In the genomic region with DNA sequence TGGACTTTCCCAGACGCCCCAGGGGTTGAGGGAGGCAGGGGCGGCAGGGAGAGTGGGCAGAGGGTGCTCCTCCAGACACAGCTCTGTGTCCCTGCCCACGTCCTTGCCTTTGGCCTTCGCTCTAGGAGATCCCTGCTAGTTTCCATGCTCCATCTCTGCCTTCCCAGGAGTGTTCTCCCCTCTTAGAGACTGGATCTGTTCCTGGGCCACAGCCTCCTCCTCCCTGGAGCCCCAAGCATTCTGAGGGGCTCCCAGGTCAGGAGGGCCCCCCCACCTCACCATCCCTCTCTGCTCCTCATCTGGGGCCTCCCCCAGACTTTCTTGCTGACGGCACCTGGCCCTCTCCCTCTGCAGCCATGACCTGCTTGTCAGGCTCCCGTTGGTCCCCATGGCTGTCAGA, we compare ENCODE assay signal across 7 cellular contexts.
"Had no signal": no experiment of that assay in that cellular context is flagged by ENCODE, and none has a peak within 500 bp of the region (broad histone marks: within the 10 kb centered on the region; RNA-seq: fewer than 3 reads in every experiment).

No MANE protein-coding gene starts in this region.

- H2AFZ ChIP-seq: GM23338 had no signal

- H3K4me3 ChIP-seq: GM23338, K562 had no signal

- DNase-seq: H9, HCEC 1CT, HFFc6, IMR-90, KG1 had no signal

- ATAC-seq: GM23338, K562 had no signal

- H3K4me2 ChIP-seq: GM23338 had no signal
